In genomic region chr7:152436279-152437147, GRCh38 we compare ENCODE assay signal across 8 cellular contexts.
DNase-seq lines count a peak whose midpoint lies in the region; ATAC-seq and TF ChIP-seq lines count a peak whose summit lies in the region.

No MANE protein-coding gene starts in this region.

- CTCF ChIA-PET in AG04449 (lab: Yijun Ruan, JAX) = no interaction called here

- peaks cover 14% of the 10 kb centered on the region for H3K36me3 Mint-ChIP-seq in central memory CD8-positive, alpha-beta T cell (ENCODE audit: insufficient read depth)

- peak overlapping the region; percentile 63 for H3K4me3 ChIP-seq in AG04449 (ENCODE audit: low read depth, low read length)

- no peak for TF ChIP-seq CTCF in AG04449 (IDR thresholded peaks at IDR 0.05; ENCODE audit: insufficient read depth, low read length, missing control alignments)

- H3K4me1 Mint-ChIP-seq in central memory CD8-positive, alpha-beta T cell = peaks cover 27% of the 10 kb centered on the region

- DNase-seq in AG04449 (ENCODE audit: low read depth, low spot score) (no peak), NCI-H2227 (lab: John Stamatoyannopoulos, UW; ENCODE audit: unreplicated experiment) (peak; percentile 98), islet precursor cell (peak; percentile 97)
- peak; percentile 77 for DNase-seq in activated CD4-positive, CD25-positive, alpha-beta regulatory T cell treated with anti-CD3 and anti-CD28 coated beads, Interleukin-2, amount 50 U/mL, for 16 hours (ENCODE audit: low read depth, low spot score)
- DNase-seq in central memory CD8-positive, alpha-beta T cell (ENCODE audit: low spot score in 2 of 2) = peak; percentile 76 to 82
- peak; percentile 92 for DNase-seq in stimulated activated CD4-positive, alpha-beta T cell treated with anti-CD3 and anti-CD28 coated beads, Interleukin-12 subunit alpha, Interleukin-12 subunit beta, amount 100 ng/mL, for 4 hours

- POLR2A ChIA-PET in AG04449 (lab: Yijun Ruan, JAX) = interaction anchor here (0.6 kb wide), 1 partner anchor 109 kb away, joined by 4 read pairs; no protein-coding TSS in a partner anchor

- no peaks in the 10 kb centered on the region for H3K27me3 Mint-ChIP-seq in central memory CD8-positive, alpha-beta T cell

- ATAC-seq in GM18868 (IDR thresholded peaks at IDR 0.05; ENCODE audit: unreplicated experiment) (peak; percentile 45), HG03108 (IDR thresholded peaks at IDR 0.05; ENCODE audit: unreplicated experiment) (peak; percentile 36)
- peak; percentile 64 for ATAC-seq in central memory CD8-positive, alpha-beta T cell (replicated peaks; ENCODE audit: extremely low read depth, poor library complexity, severe bottlenecking)

- peak overlapping the region; percentile 69 for H3K4me3 Mint-ChIP-seq in central memory CD8-positive, alpha-beta T cell

- H3K9me3 Mint-ChIP-seq in central memory CD8-positive, alpha-beta T cell = no peaks in the 10 kb centered on the region

- peak overlapping the region; percentile 89 for H3K27ac Mint-ChIP-seq in central memory CD8-positive, alpha-beta T cell (ENCODE audit: low read depth)
